In genomic region chr1:121518726-121519041, GRCh38 we compare ENCODE assay signal across 9 cellular contexts.
A peak's percentile ranks its signal among the peaks of the same experiment; 100 is the strongest.
DNase-seq lines count a peak whose midpoint lies in the region; ATAC-seq and TF ChIP-seq lines count a peak whose summit lies in the region.
"Had no signal": no experiment of that assay in that cellular context is flagged by ENCODE, and none has a peak within 500 bp of the region (broad histone marks: within the 10 kb centered on the region; RNA-seq: fewer than 3 reads in every experiment).

No MANE protein-coding gene starts in this region.

- H3K27me3 ChIP-seq in left lung (peaks cover 11 to 40% of the 10 kb centered on the region in 2 donors), testis (no peaks in the 10 kb centered on the region)

- no peaks in the 10 kb centered on the region for H3K36me3 ChIP-seq in left lung
- H3K36me3 ChIP-seq in testis (ENCODE audit: low read depth, missing control alignments), result no peaks in the 10 kb centered on the region
- H3K36me3 ChIP-seq: BE2C had no signal

- H3K36me3 Mint-ChIP-seq in activated T-cell treated with anti-CD3 and anti-CD28 coated beads, Interleukin-2, amount 50 U/mL, for 24 hours (ENCODE audit: low read depth), result peaks cover 6% of the 10 kb centered on the region
- H3K36me3 Mint-ChIP-seq in activated naive CD8-positive, alpha-beta T cell treated with anti-CD3 and anti-CD28 coated beads, Interleukin-2, amount 50 U/mL, for 24 hours (ENCODE audit: low read depth), result no peaks in the 10 kb centered on the region

- H3K4me3 Mint-ChIP-seq in activated T-cell treated with anti-CD3 and anti-CD28 coated beads, Interleukin-2, amount 50 U/mL, for 24 hours, result peak overlapping the region; percentile 90
- H3K4me3 Mint-ChIP-seq in activated naive CD8-positive, alpha-beta T cell treated with anti-CD3 and anti-CD28 coated beads, Interleukin-2, amount 50 U/mL, for 24 hours, result peak overlapping the region; percentile 87

- H3K4me1 Mint-ChIP-seq in activated T-cell treated with anti-CD3 and anti-CD28 coated beads, Interleukin-2, amount 50 U/mL, for 24 hours (ENCODE audit: low read depth), result peaks cover 59% of the 10 kb centered on the region
- H3K4me1 Mint-ChIP-seq in activated naive CD8-positive, alpha-beta T cell treated with anti-CD3 and anti-CD28 coated beads, Interleukin-2, amount 50 U/mL, for 24 hours, result peaks cover 57% of the 10 kb centered on the region

- no peaks in the 10 kb centered on the region for H3K27me3 Mint-ChIP-seq in activated T-cell treated with anti-CD3 and anti-CD28 coated beads, Interleukin-2, amount 50 U/mL, for 24 hours
- H3K27me3 Mint-ChIP-seq in activated naive CD8-positive, alpha-beta T cell treated with anti-CD3 and anti-CD28 coated beads, Interleukin-2, amount 50 U/mL, for 24 hours, result no peaks in the 10 kb centered on the region

- peaks cover 4% of the 10 kb centered on the region for H3K9me3 Mint-ChIP-seq in activated T-cell treated with anti-CD3 and anti-CD28 coated beads, Interleukin-2, amount 50 U/mL, for 24 hours
- no peaks in the 10 kb centered on the region for H3K9me3 Mint-ChIP-seq in activated naive CD8-positive, alpha-beta T cell treated with anti-CD3 and anti-CD28 coated beads, Interleukin-2, amount 50 U/mL, for 24 hours

- no peaks in the 10 kb centered on the region for H3K9me3 ChIP-seq in left lung
- H3K9me3 ChIP-seq in testis, result no peaks in the 10 kb centered on the region
- H3K9me3 ChIP-seq: BE2C had no signal

- no peak for TF ChIP-seq POLR2A in testis (IDR thresholded peaks at IDR 0.05)

- peak overlapping the region; percentile 94 for H3K27ac Mint-ChIP-seq in activated T-cell treated with anti-CD3 and anti-CD28 coated beads, Interleukin-2, amount 50 U/mL, for 24 hours
- peak overlapping the region; percentile 92 for H3K27ac Mint-ChIP-seq in activated naive CD8-positive, alpha-beta T cell treated with anti-CD3 and anti-CD28 coated beads, Interleukin-2, amount 50 U/mL, for 24 hours

- WGBS in testis, 2 donors, result 8 to 10% methylated on average over 5 to 8 of the region's 8 CpGs

- H3K4me1 ChIP-seq in left lung (peaks cover 0 to 26% of the 10 kb centered on the region in 2 donors), testis (no peaks in the 10 kb centered on the region)
- H3K4me1 ChIP-seq: BE2C had no signal

- intact Hi-C loops in left lung (cut with DNase I) (no loop called here), testis (cut with DNase I; ENCODE audit: low total_unique reads) (no loop called here), left colon (cut with DNase I, micrococcal nuclease) (no loop called here)

- no peak for TF ChIP-seq CTCF in left lung (IDR thresholded peaks at IDR 0.05)
- no peak for TF ChIP-seq CTCF in testis (IDR thresholded peaks at IDR 0.05)

- ATAC-seq in activated naive CD8-positive, alpha-beta T cell treated with anti-CD3 and anti-CD28 coated beads, Interleukin-2, amount 50 U/mL, for 24 hours, result no peak
- ATAC-seq in left lung, result no peak
- ATAC-seq in left colon, result no peak
- no peak for ATAC-seq in GM21723 (IDR thresholded peaks at IDR 0.05; ENCODE audit: unreplicated experiment)

- H3K4me3 ChIP-seq in left lung (peak overlapping the region; percentile 41 to 53), testis (peak overlapping the region; percentile 54 to 73)

- DNase-seq in activated T-cell treated with anti-CD3 and anti-CD28 coated beads, Interleukin-2, amount 50 U/mL, for 24 hours, result no peak
- DNase-seq in activated T-cell treated with anti-CD3 and anti-CD28 coated beads, Interleukin-2, amount 50 U/mL, for 1 hour, result no peak
- no peak for DNase-seq in activated naive CD8-positive, alpha-beta T cell treated with anti-CD3 and anti-CD28 coated beads, Interleukin-2, amount 50 U/mL, for 24 hours
- no peak for DNase-seq in left lung
- DNase-seq in testis, result no peak
- DNase-seq in left colon, result no peak
- no peak for DNase-seq in NCI-H2081 treated with DMSO at 0.1 percent for 48 hours (lab: John Stamatoyannopoulos, UW)

- H3K27ac ChIP-seq in left lung (peak overlapping the region in 1 of 2 donors; percentile 34), testis (no peak overlapping the region)
